ENCODE assay signal across 8 cellular contexts in the genomic region with DNA sequence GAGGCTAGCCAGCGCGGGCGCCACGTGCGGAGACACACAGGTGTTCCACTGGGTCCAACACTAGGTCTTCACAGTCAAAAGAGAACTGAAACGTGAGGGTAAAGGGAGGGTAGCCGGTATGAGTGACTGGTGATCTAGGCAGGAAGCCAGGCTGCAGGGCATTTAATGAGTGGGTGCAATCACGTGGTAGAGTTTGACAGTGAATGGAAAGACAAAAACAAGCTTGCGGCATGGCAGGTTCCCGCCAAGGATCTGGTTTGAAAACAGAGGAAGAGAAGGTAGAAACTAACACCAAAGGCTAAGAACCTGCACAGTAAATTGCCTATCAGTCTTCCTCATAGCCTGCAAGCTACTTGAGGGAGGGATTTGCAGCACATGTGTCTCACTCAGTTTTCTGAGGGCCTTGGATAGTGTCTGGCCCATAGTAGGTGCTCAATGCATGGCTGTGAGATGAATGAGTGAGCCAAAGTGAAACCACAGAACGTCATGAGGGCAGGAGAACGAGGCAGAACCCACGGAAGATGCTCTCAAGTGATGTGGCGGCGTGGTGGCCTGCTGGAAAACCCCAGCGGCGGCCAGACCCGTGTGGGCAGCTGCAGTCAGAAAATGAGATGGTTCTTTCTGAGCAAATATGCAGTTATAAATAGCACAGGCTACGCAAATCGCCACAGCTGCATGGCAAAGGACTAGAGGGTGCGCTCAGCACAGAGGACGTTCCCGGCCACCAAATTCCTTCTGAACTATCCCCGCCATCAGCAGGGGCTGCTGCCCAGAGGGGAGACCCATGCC.
DNase-seq lines count a peak whose midpoint lies in the region; ATAC-seq and TF ChIP-seq lines count a peak whose summit lies in the region.

No MANE protein-coding gene starts in this region.

- no peak for TF ChIP-seq POLR2A in tibial nerve (IDR thresholded peaks at IDR 0.05)

- H2AFZ ChIP-seq in KMS-11 (ENCODE audit: low read depth) = peak overlapping the region; percentile 40

- H3K36me3 Mint-ChIP-seq in effector memory CD8-positive, alpha-beta T cell (ENCODE audit: insufficient read depth) = no peaks in the 10 kb centered on the region

- H3K4me2 ChIP-seq in KMS-11 = peak overlapping the region; percentile 99

- TF ChIP-seq CTCF in GM13976 (IDR thresholded peaks at IDR 0.05; ENCODE audit: borderline replicate concordance, control extremely low read depth, extremely low read depth, insufficient read depth, missing control alignments) (peak; percentile 19), KMS-11 (conservative IDR thresholded peaks at IDR 0.05; ENCODE audit: low read depth, low read length) (no peak), tibial nerve (IDR thresholded peaks at IDR 0.05) (no peak)

- H3K27ac ChIP-seq in KMS-11 (peak overlapping the region; percentile 98), tibial nerve (no peak overlapping the region), substantia nigra (ENCODE audit: low read depth, low read length, poor library complexity, severe bottlenecking) (no peak overlapping the region)

- H3K9me3 ChIP-seq in tibial nerve = no peaks in the 10 kb centered on the region

- H4K20me1 ChIP-seq in KMS-11 (ENCODE audit: insufficient read depth) = no peaks in the 10 kb centered on the region

- peak overlapping the region; percentile 35 to 36 for H3K27ac Mint-ChIP-seq in effector memory CD8-positive, alpha-beta T cell

- H3K27me3 ChIP-seq in KMS-11 (ENCODE audit: insufficient read depth, low read depth) (no peaks in the 10 kb centered on the region), tibial nerve (peaks cover 0 to 8% of the 10 kb centered on the region in 2 donors)

- H3K4me1 ChIP-seq in KMS-11 (ENCODE audit: low read depth, poor library complexity, severe bottlenecking) = peaks cover 83% of the 10 kb centered on the region
- H3K4me1 ChIP-seq in tibial nerve = no peaks in the 10 kb centered on the region

- peak overlapping the region; percentile 86 for H3K9ac ChIP-seq in KMS-11

- 0 out of 2 replicates have a peak, but pooled peaks cover 5% of the 10 kb centered on the region for H3K79me2 ChIP-seq in KMS-11 (ENCODE audit: insufficient read depth, low read depth)

- in situ Hi-C loops in GM13976 (cut with MboI; ENCODE audit: low sequenced_read_pairs, unreplicated experiment) = no loop called here

- H3K4me3 ChIP-seq in KMS-11 (IDR thresholded peaks at IDR 0.05; ENCODE audit: insufficient read depth, low read depth, low read length) (peak overlapping the region; percentile 16), tibial nerve (no peak overlapping the region)

- WGBS in tibial nerve, 2 donors = 79 to 83% methylated on average over 24 of the region's 24 CpGs

- peak overlapping the region; percentile 52 to 75 for H3K4me3 Mint-ChIP-seq in effector memory CD8-positive, alpha-beta T cell

- H3K4me1 Mint-ChIP-seq in effector memory CD8-positive, alpha-beta T cell (ENCODE audit: low read depth in 2 of 2) = peaks cover 16 to 19% of the 10 kb centered on the region in 2 donors

- no peaks in the 10 kb centered on the region for H3K9me3 Mint-ChIP-seq in effector memory CD8-positive, alpha-beta T cell

- H3K27me3 Mint-ChIP-seq in effector memory CD8-positive, alpha-beta T cell = peaks cover 34 to 66% of the 10 kb centered on the region in 2 donors

- DNase-seq in GM13976 (ENCODE audit: low spot score) (peak; percentile 62), NCI-H510A treated with DMSO at 0.1 percent for 48 hours (lab: John Stamatoyannopoulos, UW) (no peak), tibial nerve (ENCODE audit: low spot score in 2 of 2) (no peak), LoVo (ENCODE audit: low spot score) (no peak), substantia nigra (lab: John Stamatoyannopoulos, UW) (no peak)
- DNase-seq in effector memory CD8-positive, alpha-beta T cell = peak; percentile 10 to 37 (median 14)

- peak; percentile 67 for ATAC-seq in GM21526 (IDR thresholded peaks at IDR 0.05; ENCODE audit: low FRiP score, unreplicated experiment)
- peak; percentile 76 for ATAC-seq in effector memory CD8-positive, alpha-beta T cell (replicated peaks)

- no peak for TF ChIP-seq EP300 in tibial nerve (IDR thresholded peaks at IDR 0.05)

- no peaks in the 10 kb centered on the region for H3K36me3 ChIP-seq in KMS-11 (ENCODE audit: insufficient read depth)
- H3K36me3 ChIP-seq in tibial nerve = no peaks in the 10 kb centered on the region

Comparison
In these comparisons a context has a peak if more than half of its experiments do, and no peak if none do; other contexts are left out.
1. DNase-seq: peak in GM13976 (single experiment) and effector memory CD8-positive, alpha-beta T cell (3 of 3); none in NCI-H510A treated with DMSO at 0.1 percent for 48 hours (single experiment), tibial nerve (0 of 2), LoVo (single experiment) and substantia nigra (0 of 49).